In the genomic region with DNA sequence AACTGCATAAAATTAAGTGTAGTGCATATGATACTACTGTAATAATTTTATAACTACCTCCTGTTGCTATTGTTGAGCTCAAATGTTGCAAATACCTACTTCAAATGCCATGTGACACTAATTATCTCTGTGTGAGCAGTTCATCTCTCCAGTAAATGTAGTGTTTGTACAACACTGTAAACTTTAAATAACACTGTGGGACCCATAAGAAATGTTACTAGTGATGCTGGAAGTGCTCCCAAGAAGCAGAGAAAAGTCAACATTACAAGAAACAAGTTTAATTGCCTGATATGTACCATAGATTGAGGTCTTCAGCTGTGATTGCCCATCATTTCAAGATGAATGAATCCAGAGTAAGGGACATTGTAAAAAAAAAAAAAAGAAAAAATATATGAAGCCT, we compare ENCODE assay signal across 26 cellular contexts.
"Had no signal": no experiment of that assay in that cellular context is flagged by ENCODE, and none has a peak within 500 bp of the region (broad histone marks: within the 10 kb centered on the region; RNA-seq: fewer than 3 reads in every experiment).

No MANE protein-coding gene starts in this region.

- H3K27ac Mint-ChIP-seq: memory B cell; nephron progenitor cell; stimulated activated naive CD8-positive, alpha-beta T cell treated with anti-CD3 and anti-CD28 coated beads, Interleukin-15, amount 100 ng/mL, for 72 hours had no signal

- H3K27me3 ChIP-seq: esophagus muscularis mucosa, foreskin keratinocyte, gastroesophageal sphincter, heart left ventricle, hepatocyte, right atrium auricular region, suprapubic skin, transverse colon, upper lobe of right lung, uterus had no signal

- DNase-seq: effector CD8-positive, alpha-beta T cell; foreskin keratinocyte; heart left ventricle; kidney; nephron progenitor cell; nucleus accumbens; stimulated activated CD4-positive, alpha-beta T cell treated with anti-CD3 and anti-CD28 coated beads, Interleukin-12 subunit alpha, Interleukin-12 subunit beta, amount 100 ng/mL, for 4 hours; stimulated activated CD4-positive, alpha-beta T cell treated with anti-CD3 and anti-CD28 coated beads, Interleukin-1b, Interleukin-23, amount 100 ng/mL, for 48 hours; stimulated activated CD4-positive, alpha-beta T cell treated with anti-CD3 and anti-CD28 coated beads, Interleukin-4, amount 100 ng/mL, for 1 hour; stimulated activated CD8-positive, alpha-beta memory T cell treated with anti-CD3 and anti-CD28 coated beads, Interleukin-4, amount 100 ng/mL, for 48 hours; stimulated activated naive CD4-positive, alpha-beta T cell; stimulated activated naive CD8-positive, alpha-beta T cell treated with anti-CD3 and anti-CD28 coated beads, Interleukin-15, amount 100 ng/mL, for 72 hours; transverse colon; upper lobe of right lung; uterus had no signal

- ATAC-seq: foreskin keratinocyte; gastroesophageal sphincter; heart left ventricle; left lobe of liver; sciatic nerve; stimulated activated naive CD8-positive, alpha-beta T cell treated with anti-CD3 and anti-CD28 coated beads, Interleukin-15, amount 100 ng/mL, for 72 hours; upper lobe of right lung had no signal

- H3K9me3 ChIP-seq: esophagus muscularis mucosa, gastroesophageal sphincter, prostate gland, right atrium auricular region, transverse colon, upper lobe of right lung had no signal

- H3K4me3 ChIP-seq: esophagus muscularis mucosa, gastroesophageal sphincter, heart left ventricle, hepatocyte, lung, prostate gland, right atrium auricular region, smooth muscle cell, suprapubic skin, transverse colon, upper lobe of right lung, uterus had no signal

- H3K4me3 Mint-ChIP-seq: memory B cell; nephron progenitor cell; stimulated activated naive CD8-positive, alpha-beta T cell treated with anti-CD3 and anti-CD28 coated beads, Interleukin-15, amount 100 ng/mL, for 72 hours had no signal

- H3K27ac ChIP-seq: esophagus muscularis mucosa, foreskin keratinocyte, gastroesophageal sphincter, heart left ventricle, hepatocyte, prostate gland, right atrium auricular region, suprapubic skin, transverse colon, upper lobe of right lung, uterus had no signal

- H3K27me3 Mint-ChIP-seq: memory B cell; stimulated activated naive CD8-positive, alpha-beta T cell treated with anti-CD3 and anti-CD28 coated beads, Interleukin-15, amount 100 ng/mL, for 72 hours had no signal

- H3K36me3 ChIP-seq: gastroesophageal sphincter, heart left ventricle, prostate gland, right atrium auricular region, transverse colon, upper lobe of right lung, uterus had no signal
